ENCODE assay signal across 11 cellular contexts in genomic region chr11:27926981-27927481, GRCh38.
DNase-seq lines count a peak whose midpoint lies in the region; ATAC-seq and TF ChIP-seq lines count a peak whose summit lies in the region.
"Had no signal": no experiment of that assay in that cellular context is flagged by ENCODE, and none has a peak within 500 bp of the region (broad histone marks: within the 10 kb centered on the region; RNA-seq: fewer than 3 reads in every experiment).

No MANE protein-coding gene starts in this region.

- TF ChIP-seq CTCF in AG09309 (IDR thresholded peaks at IDR 0.05; ENCODE audit: control insufficient read depth, insufficient read depth, low read depth, low read length, missing control alignments) (no peak), RWPE2 (IDR thresholded peaks at IDR 0.05; ENCODE audit: poor library complexity, severe bottlenecking) (no peak), fibroblast of mammary gland (conservative IDR thresholded peaks at IDR 0.05; ENCODE audit: control insufficient read depth, insufficient read depth, low read depth, low read length) (no peak)

- H3K4me3 ChIP-seq in AG09309 (ENCODE audit: control insufficient read depth, low read depth, low read length) (no peak overlapping the region), RWPE2 (ENCODE audit: severe bottlenecking) (no peak overlapping the region), fibroblast of mammary gland (ENCODE audit: control insufficient read depth, low read depth, low read length) (no peak overlapping the region)

- H3K9me3 ChIP-seq in RWPE2 (ENCODE audit: severe bottlenecking): no peaks in the 10 kb centered on the region

- H3K9me3 Mint-ChIP-seq in activated naive CD4-positive, alpha-beta T cell treated with anti-CD3 and anti-CD28 coated beads, Interleukin-2, amount 50 U/mL, for 72 hours: peaks cover 3 to 4% of the 10 kb centered on the region in 2 donors

- peaks cover 11% of the 10 kb centered on the region for H3K4me1 ChIP-seq in RWPE2 (ENCODE audit: insufficient read depth, poor library complexity, severe bottlenecking)

- no peaks in the 10 kb centered on the region for H3K27me3 ChIP-seq in RWPE2 (ENCODE audit: insufficient read depth, poor library complexity, severe bottlenecking)

- DNase-seq in AG09309 (ENCODE audit: low read depth): peak; percentile 85
- DNase-seq in HK-2 (ENCODE audit: unreplicated experiment): peak; percentile 64
- no peak for DNase-seq in RWPE2 (ENCODE audit: low spot score)
- peak; percentile 67 for DNase-seq in fibroblast of mammary gland (ENCODE audit: low read depth)
- no peak for DNase-seq in pons (ENCODE audit: low spot score)
- no peak for DNase-seq in cerebellar nuclear complex (lab: John Stamatoyannopoulos, UW)
- no peak for DNase-seq in activated naive CD4-positive, alpha-beta T cell treated with anti-CD3 and anti-CD28 coated beads, Interleukin-2, amount 50 U/mL, for 72 hours (ENCODE audit: low spot score in 2 of 2)
- DNase-seq: activated gamma-delta T cell treated with Interleukin-2 at 50 U/mL for 16 hours, NCI-H2227 treated with DMSO at 0.1 percent for 48 hours had no signal

- H3K27ac Mint-ChIP-seq in activated naive CD4-positive, alpha-beta T cell treated with anti-CD3 and anti-CD28 coated beads, Interleukin-2, amount 50 U/mL, for 72 hours: no peak overlapping the region

- H3K36me3 ChIP-seq in RWPE2 (ENCODE audit: low read depth): no peaks in the 10 kb centered on the region

- peaks cover 0 to 6% of the 10 kb centered on the region in 2 donors for H3K36me3 Mint-ChIP-seq in activated naive CD4-positive, alpha-beta T cell treated with anti-CD3 and anti-CD28 coated beads, Interleukin-2, amount 50 U/mL, for 72 hours

- H3K27ac ChIP-seq in RWPE2 (ENCODE audit: poor library complexity, severe bottlenecking): peak overlapping the region; percentile 45

- ATAC-seq in RWPE2 (ENCODE audit: low read depth) (peak; percentile 93), GM21786 (IDR thresholded peaks at IDR 0.05; ENCODE audit: unreplicated experiment) (no peak)
- ATAC-seq in activated naive CD4-positive, alpha-beta T cell treated with anti-CD3 and anti-CD28 coated beads, Interleukin-2, amount 50 U/mL, for 72 hours: no peak
- ATAC-seq: left lobe of liver had no signal

Comparison
In these comparisons a context has a peak if more than half of its experiments do, and no peak if none do; other contexts are left out.
1. DNase-seq: peak in AG09309 (single experiment), HK-2 (single experiment) and fibroblast of mammary gland (single experiment); none in RWPE2 (single experiment), pons (single experiment), cerebellar nuclear complex (0 of 2) and activated naive CD4-positive, alpha-beta T cell treated with anti-CD3 and anti-CD28 coated beads, Interleukin-2, amount 50 U/mL, for 72 hours (0 of 2).